Comparison of ENCODE assay signal across 27 cellular contexts in the genomic region with DNA sequence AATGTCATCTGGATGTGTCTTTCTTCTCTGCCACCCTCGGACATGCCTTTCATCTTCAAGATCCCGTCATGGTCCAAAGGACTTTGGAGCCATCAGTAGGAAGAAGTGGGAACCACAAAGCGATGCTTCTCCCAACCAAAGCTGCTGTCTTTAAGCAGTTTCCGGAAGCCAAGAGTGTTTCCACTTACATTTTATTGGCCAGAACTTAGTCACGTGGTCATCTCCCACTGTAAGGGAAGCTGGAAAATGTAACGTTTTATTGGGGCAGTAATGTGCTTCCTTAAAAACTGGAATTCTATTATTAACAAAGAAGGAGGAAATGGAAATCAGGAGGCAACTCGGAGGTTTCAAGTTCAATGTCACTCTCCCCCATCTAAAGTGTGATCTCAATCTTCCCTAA.
"Had no signal": no experiment of that assay in that cellular context is flagged by ENCODE, and none has a peak within 500 bp of the region (broad histone marks: within the 10 kb centered on the region; RNA-seq: fewer than 3 reads in every experiment).

No MANE protein-coding gene starts in this region.

- H3K9ac ChIP-seq: SK-N-SH had no signal

- ATAC-seq: activated CD4-positive, CD25-positive, alpha-beta regulatory T cell treated with anti-CD3 and anti-CD28 coated beads, Interleukin-2, amount 50 U/mL, for 24 hours; activated CD8-positive, alpha-beta T cell treated with anti-CD3 and anti-CD28 coated beads, Interleukin-2, amount 10 ng/mL, durations not matched to agents 7 days and 5 days; Right ventricle myocardium inferior had no signal

- H3K4me3 Mint-ChIP-seq: activated CD8-positive, alpha-beta T cell treated with anti-CD3 and anti-CD28 coated beads, Interleukin-2, amount 10 ng/mL, durations not matched to agents 7 days and 5 days; activated naive CD8-positive, alpha-beta T cell; brain; central memory CD8-positive, alpha-beta T cell had no signal

- H3K4me1 Mint-ChIP-seq: central memory CD8-positive, alpha-beta T cell had no signal

- H3K36me3 ChIP-seq: SJCRH30 had no signal

- H3K27ac Mint-ChIP-seq: activated CD8-positive, alpha-beta T cell treated with anti-CD3 and anti-CD28 coated beads, Interleukin-2, amount 10 ng/mL, durations not matched to agents 7 days and 5 days; activated naive CD8-positive, alpha-beta T cell; brain had no signal

- H3K4me2 ChIP-seq: SK-N-SH had no signal

- H3K9me3 ChIP-seq: SJCRH30, SK-N-SH had no signal

- H3K4me3 ChIP-seq: SJCRH30 had no signal

- H3K36me3 Mint-ChIP-seq: activated naive CD8-positive, alpha-beta T cell; brain had no signal

- H3K27me3 ChIP-seq: SJCRH30 had no signal

- H3K27ac ChIP-seq: SJCRH30, VCaP had no signal

- H3K9me3 Mint-ChIP-seq: central memory CD8-positive, alpha-beta T cell had no signal

- DNase-seq: activated CD4-positive, alpha-beta T cell treated with anti-CD3 and anti-CD28 coated beads for 48 hours; activated CD4-positive, alpha-beta T cell treated with anti-CD3 and anti-CD28 coated beads, Interleukin-2, amount 50 U/mL, for 4 hours; activated CD8-positive, alpha-beta memory T cell treated with anti-CD3 and anti-CD28 coated beads, Interleukin-2, amount 50 U/mL, for 48 hours; activated CD8-positive, alpha-beta T cell treated with anti-CD3 and anti-CD28 coated beads, Interleukin-2, amount 10 ng/mL, durations not matched to agents 7 days and 5 days; activated effector memory CD4-positive, alpha-beta T cell treated with Interleukin-2 at 50 U/mL for 16 hours; activated naive CD4-positive, alpha-beta T cell; activated T-cell treated with anti-CD3 and anti-CD28 coated beads, Interleukin-2, amount 50 U/mL, for 1 hour; amygdala; MM.1S; NCI-H1105; NCI-H1436; NCI-H1930; NCI-H2171 treated with DMSO at 0.1 percent for 48 hours; NCI-H345; NCI-H510A; NCI-H526 treated with DMSO at 0.1 percent for 48 hours; NCI-H82; RPMI8226; SJCRH30; SK-N-SH; T-helper 1 cell had no signal
